In the genomic region with DNA sequence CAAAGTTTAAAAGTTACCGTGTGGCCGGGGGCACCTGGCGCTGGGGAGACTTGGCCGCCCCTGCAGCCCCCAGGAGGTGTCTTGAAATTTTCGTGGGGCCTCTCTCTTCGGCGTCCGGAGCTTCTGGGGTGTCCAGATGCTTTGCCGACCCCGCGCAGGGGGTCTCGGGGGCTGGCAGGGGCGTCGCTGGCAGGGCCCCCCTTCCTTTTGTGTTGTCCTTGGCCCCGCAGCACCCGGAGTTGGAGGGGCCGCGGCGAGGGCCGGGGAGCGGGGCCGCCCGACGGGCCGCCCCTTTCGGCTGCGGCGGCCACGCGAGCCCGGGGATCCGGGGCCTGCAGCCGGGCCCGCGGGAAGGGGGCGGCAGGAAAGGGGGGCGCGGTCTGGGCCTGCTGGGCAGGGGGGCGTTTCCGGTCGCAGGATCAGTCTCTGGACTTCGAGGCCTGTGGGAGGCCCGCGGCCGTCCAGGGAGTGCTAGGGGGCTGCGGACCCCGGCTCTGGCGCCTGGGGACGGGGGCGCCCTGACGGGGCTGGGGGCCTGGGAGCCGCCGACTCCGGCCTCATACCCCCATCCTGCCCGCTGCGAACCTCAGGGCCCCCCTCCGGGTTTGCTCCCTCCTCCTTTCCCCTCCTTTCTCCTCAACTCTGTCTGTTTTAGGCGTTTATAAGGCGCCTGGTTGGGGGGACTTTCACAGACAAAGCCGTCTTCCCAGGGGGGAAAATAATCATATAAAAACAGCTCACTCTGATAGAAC, we compare ENCODE assay signal across 8 cellular contexts. TPM values are rescaled to one million over a fixed set of nuclear protein-coding genes. Genes with fewer than 3 reads are reported as not detected.
DNase-seq lines count a peak whose midpoint lies in the region; ATAC-seq and TF ChIP-seq lines count a peak whose summit lies in the region.

No MANE protein-coding gene starts in this region.

- peaks cover 13% of the 10 kb centered on the region for H3K4me1 ChIP-seq in MM.1S (ENCODE audit: low read length)
- H3K4me1 ChIP-seq in breast epithelium, result no peaks in the 10 kb centered on the region
- peaks cover 6 to 23% (median 17%) of the 10 kb centered on the region in 5 donors for H3K4me1 ChIP-seq in subcutaneous abdominal adipose tissue (ENCODE audit: control insufficient read depth in 5 of 5, insufficient read depth in 5 of 5, low read length in 5 of 5)

- TF ChIP-seq CTCF in MM.1S (IDR thresholded peaks at IDR 0.05; ENCODE audit: low read length) (no peak), breast epithelium (IDR thresholded peaks at IDR 0.05) (no peak)

- H3K27me3 ChIP-seq in MM.1S (replicated peaks; ENCODE audit: insufficient read depth, low read length), result no peaks in the 10 kb centered on the region
- H3K27me3 ChIP-seq in breast epithelium, result no peaks in the 10 kb centered on the region
- H3K27me3 ChIP-seq in subcutaneous abdominal adipose tissue (ENCODE audit: control insufficient read depth in 5 of 5, insufficient read depth in 4 of 5, low read length in 5 of 5), result no peaks in the 10 kb centered on the region

- H3F3A ChIP-seq in MM.1S (ENCODE audit: insufficient read depth, low read length), result peaks cover 5% of the 10 kb centered on the region; the same call in 1 of the 2 replicates

- peak overlapping the region; percentile 98 for H3K4me3 ChIP-seq in GM08714 (ENCODE audit: low read length)
- H3K4me3 ChIP-seq in MM.1S (ENCODE audit: low read length), result peak overlapping the region; percentile 97
- H3K4me3 ChIP-seq in breast epithelium, result peak overlapping the region; percentile 77 to 93 (median 83)
- H3K4me3 ChIP-seq in subcutaneous abdominal adipose tissue (ENCODE audit: low read depth in 1 of 5, low read length in 5 of 5), result peak overlapping the region; percentile 65 to 83 (median 78)

- H4K20me1 ChIP-seq in MM.1S (ENCODE audit: insufficient read depth, low read length), result no peaks in the 10 kb centered on the region

- H3K79me2 ChIP-seq in MM.1S (ENCODE audit: low read length), result peaks cover 64% of the 10 kb centered on the region

- H3K9me2 ChIP-seq in MM.1S (replicated peaks; ENCODE audit: insufficient read depth, low read length), result no peaks in the 10 kb centered on the region

- H3K27ac ChIP-seq in MM.1S (ENCODE audit: low read length), result no peak overlapping the region; the same call in 1 of the 2 replicates
- H3K27ac ChIP-seq in breast epithelium, result peak overlapping the region; percentile 91 to 92
- peak overlapping the region; percentile 91 for H3K27ac ChIP-seq in subcutaneous abdominal adipose tissue (ENCODE audit: low read depth, low read length)

- intact Hi-C loops in breast epithelium (cut with DNase I; ENCODE audit: low total_unique reads), result no loop called here
- intact Hi-C loops in left colon (cut with DNase I, micrococcal nuclease), result no loop called here

- peaks cover under 1% of the 10 kb centered on the region; the same call in 1 of the 2 replicates for H3K36me3 ChIP-seq in MM.1S (replicated peaks; ENCODE audit: insufficient read depth, low read length)
- no peaks in the 10 kb centered on the region for H3K36me3 ChIP-seq in breast epithelium
- no peaks in the 10 kb centered on the region for H3K36me3 ChIP-seq in subcutaneous abdominal adipose tissue (ENCODE audit: control insufficient read depth in 5 of 5, insufficient read depth in 5 of 5, low read length in 5 of 5)

- no peak for DNase-seq in MM.1S
- no peak for DNase-seq in breast epithelium (ENCODE audit: low spot score in 2 of 2)
- no peak for DNase-seq in left colon
- DNase-seq in AG08395 (ENCODE audit: low spot score), result no peak
- no peak for DNase-seq in DMS114 treated with DMSO at 0.1 percent for 48 hours (lab: John Stamatoyannopoulos, UW; ENCODE audit: unreplicated experiment)
- no peak for DNase-seq in ACHN

- H3K9me3 ChIP-seq in MM.1S (replicated peaks; ENCODE audit: insufficient read depth, low read length), result no peaks in the 10 kb centered on the region
- H3K9me3 ChIP-seq in breast epithelium, result no peaks in the 10 kb centered on the region
- H3K9me3 ChIP-seq in subcutaneous abdominal adipose tissue (ENCODE audit: control insufficient read depth in 5 of 5, low read length in 5 of 5), result no peaks in the 10 kb centered on the region

- peak; percentile 19 for ATAC-seq in left colon

- H3K9ac ChIP-seq in MM.1S (ENCODE audit: low read length) (peak overlapping the region; percentile 98), subcutaneous abdominal adipose tissue (ENCODE audit: low read length in 5 of 5) (peak overlapping the region; percentile 75 to 97 (median 93))

- peak overlapping the region; percentile 54 for H3K4me2 ChIP-seq in MM.1S (ENCODE audit: low read depth, low read length)

- in situ Hi-C loops in ACHN (cut with HindIII; ENCODE audit: low pct_ligation_motif_present, low pct_unique_long_range_greater_than_20kb, low sequenced_read_pairs), result no loop called here

- no peak for TF ChIP-seq POLR2A in breast epithelium (IDR thresholded peaks at IDR 0.05)

- peak overlapping the region; percentile 72 for H2AFZ ChIP-seq in MM.1S (ENCODE audit: low read length)

RNA-seq across cellular contexts. Expression of a gene that starts 0.9 kb away (rescaled TPM):
- total RNA-seq in breast epithelium, result 10 to 100 TPM; 24.0 to 33.1 (median 32.2) TPM
- 10 to 100 TPM; 35.3 to 38.8 TPM for total RNA-seq in left colon

RNA-seq across cellular contexts. Expression of a gene that starts 16.2 kb away (rescaled TPM):
- 10 to 100 TPM; 29.8 to 54.1 (median 51.2) TPM for total RNA-seq in breast epithelium
- total RNA-seq in left colon, result 10 to 100 TPM; 28.4 to 35.1 TPM
